In the genomic region with DNA sequence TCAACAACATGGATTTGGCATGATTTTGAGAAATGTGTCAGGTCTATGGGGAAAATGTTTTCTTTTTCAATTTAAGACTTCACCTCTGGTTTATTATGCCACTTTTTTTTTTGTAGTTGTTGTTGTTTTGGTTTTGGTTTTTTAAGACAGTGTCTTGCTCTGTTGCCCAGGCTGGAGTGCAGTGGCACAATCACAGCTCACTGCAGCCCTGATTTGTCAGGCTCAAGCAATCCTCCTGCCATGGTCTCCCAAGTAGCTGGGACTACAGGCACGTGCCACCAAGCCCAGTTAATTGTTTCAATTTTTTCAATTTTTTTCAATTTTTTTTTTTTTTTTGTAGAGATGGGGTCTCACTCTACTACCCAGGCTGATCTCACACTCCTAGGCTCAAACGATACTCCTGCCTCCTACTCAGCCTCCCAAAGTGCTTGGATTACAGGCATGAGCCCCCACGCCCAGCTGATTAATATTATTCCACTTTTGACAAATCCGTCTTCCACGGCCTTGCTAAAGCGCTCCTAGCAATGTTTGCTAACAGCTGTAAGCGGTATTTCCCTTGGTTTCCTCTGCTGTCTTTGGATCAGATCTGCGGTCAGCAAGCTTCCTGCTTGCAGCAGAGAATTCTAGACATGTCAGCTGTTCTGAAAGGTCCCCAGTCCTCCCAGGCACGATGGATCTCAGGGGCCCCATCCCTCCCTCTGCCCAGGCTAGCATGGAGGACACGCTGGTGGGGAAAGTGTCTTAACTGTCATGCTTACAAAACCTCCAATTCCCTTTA, we compare ENCODE assay signal across 9 cellular contexts. TPM values are rescaled to one million over a fixed set of nuclear protein-coding genes. Genes with fewer than 3 reads are reported as not detected.
DNase-seq lines count a peak whose midpoint lies in the region; ATAC-seq and TF ChIP-seq lines count a peak whose summit lies in the region.
"Had no signal": no experiment of that assay in that cellular context is flagged by ENCODE, and none has a peak within 500 bp of the region (broad histone marks: within the 10 kb centered on the region; RNA-seq: fewer than 3 reads in every experiment).

No MANE protein-coding gene starts in this region.

- no peaks in the 10 kb centered on the region for H3K36me3 ChIP-seq in right lobe of liver
- no peaks in the 10 kb centered on the region for H3K36me3 ChIP-seq in urinary bladder (ENCODE audit: insufficient read depth)
- H3K36me3 ChIP-seq in A673 (ENCODE audit: insufficient read depth, low read length, poor library complexity, severe bottlenecking): no peaks in the 10 kb centered on the region

- no peak for TF ChIP-seq POLR2A in right lobe of liver (IDR thresholded peaks at IDR 0.05)

- TF ChIP-seq CTCF in right lobe of liver (IDR thresholded peaks at IDR 0.05) (no peak), A673 (conservative IDR thresholded peaks at IDR 0.05; ENCODE audit: low read depth, low read length) (no peak)

- peak overlapping the region; percentile 74 for H3K27ac Mint-ChIP-seq in activated naive CD8-positive, alpha-beta T cell treated with anti-CD3 and anti-CD28 coated beads, Interleukin-2, amount 10 ng/mL, durations not matched to agents 7 days and 5 days

- H3K4me3 Mint-ChIP-seq in activated naive CD8-positive, alpha-beta T cell treated with anti-CD3 and anti-CD28 coated beads, Interleukin-2, amount 10 ng/mL, durations not matched to agents 7 days and 5 days: peak overlapping the region; percentile 77

- no peak overlapping the region for H3K4me3 ChIP-seq in right lobe of liver
- no peak overlapping the region for H3K4me3 ChIP-seq in urinary bladder (ENCODE audit: low read depth, low read length)
- H3K4me3 ChIP-seq in A673 (ENCODE audit: low read depth, low read length, poor library complexity, severe bottlenecking): no peak overlapping the region

- H3K36me3 Mint-ChIP-seq in activated naive CD8-positive, alpha-beta T cell treated with anti-CD3 and anti-CD28 coated beads, Interleukin-2, amount 10 ng/mL, durations not matched to agents 7 days and 5 days: peaks cover 12% of the 10 kb centered on the region

- CTCF ChIA-PET in A673 (lab: Charles Lee): interaction anchor here (0.5 to 1.1 kb wide), 4 partner anchors 10 to 1121 kb away, joined by 3 to 6 read pairs (median 4); no protein-coding TSS in a partner anchor

- BruUV-seq in A673 (replicated peaks; lab: Mats Ljungman, UMichigan): no TSS peak

- peak; percentile 60 for ATAC-seq in activated naive CD8-positive, alpha-beta T cell treated with anti-CD3 and anti-CD28 coated beads, Interleukin-2, amount 10 ng/mL, durations not matched to agents 7 days and 5 days (ENCODE audit: low read depth)
- peak; percentile 71 to 87 (median 80) for ATAC-seq in right lobe of liver
- no peak for ATAC-seq in GM21619 (IDR thresholded peaks at IDR 0.05; ENCODE audit: unreplicated experiment)

- WGBS in right lobe of liver (ENCODE audit: insufficient coverage, low coverage, low lambda C conversion rate, missing lambda C conversion rate): 35% methylated on average over 10 of the region's 10 CpGs
- WGBS in urinary bladder: 37% methylated on average over 10 of the region's 10 CpGs

- H3K27me3 ChIP-seq in right lobe of liver (no peaks in the 10 kb centered on the region), A673 (replicated peaks; ENCODE audit: insufficient read depth, low read depth, low read length, poor library complexity) (no peaks in the 10 kb centered on the region)

- POLR2A ChIA-PET in activated naive CD8-positive, alpha-beta T cell treated with anti-CD3 and anti-CD28 coated beads, Interleukin-2, amount 10 ng/mL, durations not matched to agents 7 days and 5 days (lab: Charles Lee): interaction anchor here (0.5 to 0.7 kb wide), 2 partner anchors 46 to 585 kb away, joined by 4 read pairs; no protein-coding TSS in a partner anchor
- POLR2A ChIA-PET in A673 (lab: Charles Lee; ENCODE audit: low non-redundant PET): no interaction called here

- H3K9me3 Mint-ChIP-seq in activated naive CD8-positive, alpha-beta T cell treated with anti-CD3 and anti-CD28 coated beads, Interleukin-2, amount 10 ng/mL, durations not matched to agents 7 days and 5 days: peaks cover 21% of the 10 kb centered on the region

- peaks cover 0 to 13% (median under 1%) of the 10 kb centered on the region in 4 donors for H3K9me3 ChIP-seq in right lobe of liver
- peaks cover 22% of the 10 kb centered on the region for H3K9me3 ChIP-seq in A673 (ENCODE audit: low read depth, low read length, poor library complexity, severe bottlenecking)

- H3K4me1 Mint-ChIP-seq in activated naive CD8-positive, alpha-beta T cell treated with anti-CD3 and anti-CD28 coated beads, Interleukin-2, amount 10 ng/mL, durations not matched to agents 7 days and 5 days: peaks cover 18% of the 10 kb centered on the region

- peak; percentile 65 for DNase-seq in activated effector memory CD4-positive, alpha-beta T cell treated with anti-CD3 and anti-CD28 coated beads, Interleukin-2, amount 50 U/mL, for 16 hours
- no peak for DNase-seq in activated effector memory CD4-positive, alpha-beta T cell treated with Interleukin-2 at 50 U/mL for 16 hours
- peak; percentile 45 for DNase-seq in activated naive CD8-positive, alpha-beta T cell treated with anti-CD3 and anti-CD28 coated beads, Interleukin-2, amount 10 ng/mL, durations not matched to agents 7 days and 5 days
- peak; percentile 24 to 54 (median 50) for DNase-seq in right lobe of liver
- no peak for DNase-seq in A673 (ENCODE audit: low spot score)
- no peak for DNase-seq in NCI-H446 (lab: John Stamatoyannopoulos, UW)

- intact Hi-C loops in right lobe of liver (cut with DNase I) (no loop called here), A673 (cut with micrococcal nuclease; ENCODE audit: unreplicated experiment) (no loop called here)

- H3K4me1 ChIP-seq in right lobe of liver: no peaks in the 10 kb centered on the region
- no peaks in the 10 kb centered on the region for H3K4me1 ChIP-seq in urinary bladder (ENCODE audit: insufficient read depth)
- no peaks in the 10 kb centered on the region for H3K4me1 ChIP-seq in A673 (ENCODE audit: insufficient read depth, low read length, poor library complexity, severe bottlenecking)

- H3K27ac ChIP-seq in right lobe of liver (peak overlapping the region in 2 of 3 donors; percentile 34 to 47), urinary bladder (ENCODE audit: low read depth) (peak overlapping the region; percentile 27), A673 (ENCODE audit: low read depth, low read length, poor library complexity, severe bottlenecking) (no peak overlapping the region)
- H3K27ac ChIP-seq: C4-2B had no signal

- no peaks in the 10 kb centered on the region for H3K27me3 Mint-ChIP-seq in activated naive CD8-positive, alpha-beta T cell treated with anti-CD3 and anti-CD28 coated beads, Interleukin-2, amount 10 ng/mL, durations not matched to agents 7 days and 5 days

RNA-seq across cellular contexts. Expression of a gene that starts 7.0 kb away (rescaled TPM):
- total RNA-seq in activated naive CD8-positive, alpha-beta T cell treated with anti-CD3 and anti-CD28 coated beads, Interleukin-2, amount 10 ng/mL, durations not matched to agents 7 days and 5 days: 1 to 10 TPM in 1 of 2 experiments, under 1 TPM in 1; 0.65 to 1.2 TPM
- total RNA-seq in right lobe of liver (1 to 10 TPM in 4 of 6 experiments, under 1 TPM in 2; 0.57 to 3.0 (median 1.9) TPM), urinary bladder (5.7 TPM), A673 (2021) (not detected in 2 replicates)
- polyA plus RNA-seq in urinary bladder: 2.9 TPM

RNA-seq across cellular contexts. Expression of a gene that starts 51.3 kb away (rescaled TPM):
- total RNA-seq in activated naive CD8-positive, alpha-beta T cell treated with anti-CD3 and anti-CD28 coated beads, Interleukin-2, amount 10 ng/mL, durations not matched to agents 7 days and 5 days: 100 to 1,000 TPM; 163 to 167 TPM
- total RNA-seq in right lobe of liver: 10 to 100 TPM; 15.9 to 32.9 (median 19.1) TPM
- 56.9 TPM for total RNA-seq in urinary bladder
- 154 TPM for polyA plus RNA-seq in urinary bladder
- 0.39 and 0.60 TPM in 2 replicates for total RNA-seq in A673 (2021)

RNA-seq across cellular contexts. Expression of a gene that starts 54.9 kb away (rescaled TPM):
- total RNA-seq in activated naive CD8-positive, alpha-beta T cell treated with anti-CD3 and anti-CD28 coated beads, Interleukin-2, amount 10 ng/mL, durations not matched to agents 7 days and 5 days: 10 to 100 TPM; 36.4 to 42.9 TPM
- total RNA-seq in right lobe of liver (1 to 10 TPM; 2.9 to 9.2 (median 5.5) TPM), urinary bladder (18.4 TPM), A673 (2021) (25.6 and 31.5 TPM in 2 replicates)
- polyA plus RNA-seq in urinary bladder: 7.1 TPM

Comparison
In these comparisons a context has a peak if more than half of its experiments do, and no peak if none do; other contexts are left out.
1. DNase-seq: peak in activated effector memory CD4-positive, alpha-beta T cell treated with anti-CD3 and anti-CD28 coated beads, Interleukin-2, amount 50 U/mL, for 16 hours (single experiment), activated naive CD8-positive, alpha-beta T cell treated with anti-CD3 and anti-CD28 coated beads, Interleukin-2, amount 10 ng/mL, durations not matched to agents 7 days and 5 days (single experiment) and right lobe of liver (3 of 3); none in activated effector memory CD4-positive, alpha-beta T cell treated with Interleukin-2 at 50 U/mL for 16 hours (single experiment), A673 (single experiment) and NCI-H446 (0 of 2).
2. RNA of a gene that starts 51.3 kb away (total RNA-seq): 163 to 167 TPM in activated naive CD8-positive, alpha-beta T cell treated with anti-CD3 and anti-CD28 coated beads, Interleukin-2, amount 10 ng/mL, durations not matched to agents 7 days and 5 days, 56.9 TPM in urinary bladder (single experiment) and 15.9 to 32.9 TPM in right lobe of liver; 0.39 to 0.60 TPM in A673; every median in the first group is over 10 times any median in the second.